Comparison of ENCODE assay signal across 26 cellular contexts in genomic region chr2:202344178-202344577, GRCh38. TPM values are rescaled to one million over a fixed set of nuclear protein-coding genes. Genes with fewer than 3 reads are reported as not detected.
DNase-seq lines count a peak whose midpoint lies in the region; ATAC-seq and TF ChIP-seq lines count a peak whose summit lies in the region.
"Had no signal": no experiment of that assay in that cellular context is flagged by ENCODE, and none has a peak within 500 bp of the region (broad histone marks: within the 10 kb centered on the region; RNA-seq: fewer than 3 reads in every experiment).

No MANE protein-coding gene starts in this region.

- no peaks in the 10 kb centered on the region for H3K36me3 ChIP-seq in HUES6 (ENCODE audit: control insufficient read depth, insufficient read depth, low read length)
- H3K36me3 ChIP-seq in breast epithelium, result no peaks in the 10 kb centered on the region
- H3K36me3 ChIP-seq: right lobe of liver, stomach had no signal

- H3K27me3 Mint-ChIP-seq in activated CD4-positive, alpha-beta T cell treated with anti-CD3 and anti-CD28 coated beads, Interleukin-2, amount 10 ng/mL, durations not matched to agents 7 days and 5 days, result no peaks in the 10 kb centered on the region
- H3K27me3 Mint-ChIP-seq in immature natural killer cell (ENCODE audit: low read depth in 3 of 3) (peaks cover 0 to 2% (median 0%) of the 10 kb centered on the region in 3 donors), glutamatergic neuron (ENCODE audit: unreplicated experiment) (no peaks in the 10 kb centered on the region)
- H3K27me3 Mint-ChIP-seq: activated CD4-positive, alpha-beta memory T cell treated with anti-CD3 and anti-CD28 coated beads, Interleukin-2, amount 10 ng/mL, durations not matched to agents 7 days and 5 days; naive thymus-derived CD4-positive, alpha-beta T cell had no signal

- ATAC-seq in foreskin keratinocyte, result peak; percentile 90
- no peak for ATAC-seq in GM18907 (IDR thresholded peaks at IDR 0.05; ENCODE audit: unreplicated experiment)
- ATAC-seq: naive thymus-derived CD4-positive, alpha-beta T cell; right lobe of liver had no signal

- no peak overlapping the region for H3K4me3 ChIP-seq in HUES6 (ENCODE audit: low read depth, low read length)
- H3K4me3 ChIP-seq in breast epithelium, result no peak overlapping the region
- H3K4me3 ChIP-seq: GM23248, PC-9, right lobe of liver, stomach, tibial nerve had no signal

- no peaks in the 10 kb centered on the region for H3K36me3 Mint-ChIP-seq in activated CD4-positive, alpha-beta T cell treated with anti-CD3 and anti-CD28 coated beads, Interleukin-2, amount 10 ng/mL, durations not matched to agents 7 days and 5 days (ENCODE audit: low read depth)
- H3K36me3 Mint-ChIP-seq in immature natural killer cell (peaks cover 0 to 3% (median 0%) of the 10 kb centered on the region in 3 donors), glutamatergic neuron (ENCODE audit: unreplicated experiment) (no peaks in the 10 kb centered on the region)

- POLR2A ChIA-PET in activated CD4-positive, alpha-beta T cell treated with anti-CD3 and anti-CD28 coated beads, Interleukin-2, amount 10 ng/mL, durations not matched to agents 7 days and 5 days (lab: Charles Lee), result no interaction called here

- H3K27ac Mint-ChIP-seq in activated CD4-positive, alpha-beta T cell treated with anti-CD3 and anti-CD28 coated beads, Interleukin-2, amount 10 ng/mL, durations not matched to agents 7 days and 5 days, result no peak overlapping the region
- no peak overlapping the region for H3K27ac Mint-ChIP-seq in immature natural killer cell
- no peak overlapping the region for H3K27ac Mint-ChIP-seq in glutamatergic neuron (ENCODE audit: unreplicated experiment)
- H3K27ac Mint-ChIP-seq: activated CD4-positive, alpha-beta memory T cell treated with anti-CD3 and anti-CD28 coated beads, Interleukin-2, amount 10 ng/mL, durations not matched to agents 7 days and 5 days; activated naive CD4-positive, alpha-beta T cell treated with anti-CD3 and anti-CD28 coated beads for 36 hours had no signal

- H3K27ac ChIP-seq in HUES6 (ENCODE audit: low read depth, low read length) (peak overlapping the region; percentile 71), breast epithelium (peak overlapping the region; percentile 20 to 62), foreskin keratinocyte (no peak overlapping the region)
- H3K27ac ChIP-seq: GM23248, PC-9, right lobe of liver, stomach, tibial nerve had no signal

- intact Hi-C loops in breast epithelium (cut with DNase I; ENCODE audit: low total_unique reads), result no loop called here

- no peaks in the 10 kb centered on the region for H3K4me1 Mint-ChIP-seq in activated CD4-positive, alpha-beta T cell treated with anti-CD3 and anti-CD28 coated beads, Interleukin-2, amount 10 ng/mL, durations not matched to agents 7 days and 5 days
- no peaks in the 10 kb centered on the region for H3K4me1 Mint-ChIP-seq in immature natural killer cell
- H3K4me1 Mint-ChIP-seq in glutamatergic neuron (ENCODE audit: low read depth, unreplicated experiment), result no peaks in the 10 kb centered on the region
- H3K4me1 Mint-ChIP-seq: activated CD4-positive, alpha-beta memory T cell treated with anti-CD3 and anti-CD28 coated beads, Interleukin-2, amount 10 ng/mL, durations not matched to agents 7 days and 5 days; naive thymus-derived CD4-positive, alpha-beta T cell had no signal

- CTCF ChIA-PET in activated CD4-positive, alpha-beta T cell treated with anti-CD3 and anti-CD28 coated beads, Interleukin-2, amount 10 ng/mL, durations not matched to agents 7 days and 5 days (lab: Charles Lee), result interaction anchor here (0.9 kb wide), 1 partner anchor 65 kb away, joined by 3 read pairs; no protein-coding TSS in a partner anchor

- TF ChIP-seq CTCF in breast epithelium (IDR thresholded peaks at IDR 0.05), result no peak
- no peak for TF ChIP-seq CTCF in foreskin keratinocyte (conservative IDR thresholded peaks at IDR 0.05)
- TF ChIP-seq CTCF in glutamatergic neuron (IDR thresholded peaks at IDR 0.05; ENCODE audit: partially characterized antibody, unreplicated experiment), result no peak

- H3K27me3 ChIP-seq in HUES6 (ENCODE audit: control insufficient read depth, insufficient read depth, low read length), result no peaks in the 10 kb centered on the region
- no peaks in the 10 kb centered on the region for H3K27me3 ChIP-seq in breast epithelium
- H3K27me3 ChIP-seq in foreskin keratinocyte, result no peaks in the 10 kb centered on the region
- H3K27me3 ChIP-seq: right lobe of liver, stomach, tibial nerve had no signal

- H3K4me3 Mint-ChIP-seq in activated CD4-positive, alpha-beta T cell treated with anti-CD3 and anti-CD28 coated beads, Interleukin-2, amount 10 ng/mL, durations not matched to agents 7 days and 5 days, result no peak overlapping the region
- H3K4me3 Mint-ChIP-seq in immature natural killer cell, result no peak overlapping the region
- no peak overlapping the region for H3K4me3 Mint-ChIP-seq in glutamatergic neuron (ENCODE audit: unreplicated experiment)
- H3K4me3 Mint-ChIP-seq: activated CD4-positive, alpha-beta memory T cell treated with anti-CD3 and anti-CD28 coated beads, Interleukin-2, amount 10 ng/mL, durations not matched to agents 7 days and 5 days; activated naive CD4-positive, alpha-beta T cell treated with anti-CD3 and anti-CD28 coated beads for 36 hours; naive thymus-derived CD4-positive, alpha-beta T cell had no signal

- TF ChIP-seq POLR2A in breast epithelium (IDR thresholded peaks at IDR 0.05), result no peak

- peak; percentile 58 for DNase-seq in ELF-1 (ENCODE audit: low read depth, low spot score)
- peak in 1 of 2 donors; percentile 50 for DNase-seq in breast epithelium (ENCODE audit: low spot score in 2 of 2)
- peak; percentile 67 to 85 for DNase-seq in foreskin keratinocyte
- no peak for DNase-seq in activated CD4-positive, alpha-beta T cell treated with anti-CD3 and anti-CD28 coated beads, Interleukin-2, amount 10 ng/mL, durations not matched to agents 7 days and 5 days
- DNase-seq in immature natural killer cell, result no peak
- no peak for DNase-seq in glutamatergic neuron
- DNase-seq: activated CD4-positive, alpha-beta memory T cell treated with anti-CD3 and anti-CD28 coated beads, Interleukin-2, amount 10 ng/mL, durations not matched to agents 7 days and 5 days; activated CD4-positive, CD25-positive, alpha-beta regulatory T cell treated with anti-CD3 and anti-CD28 coated beads, Interleukin-2, amount 50 U/mL, for 72 hours; activated CD8-positive, alpha-beta memory T cell treated with anti-CD3 and anti-CD28 coated beads, Interleukin-2, amount 50 U/mL, for 4 hours; activated naive CD4-positive, alpha-beta T cell treated with anti-CD3 and anti-CD28 coated beads for 36 hours; DMS79; GM23248; midbrain; naive thymus-derived CD4-positive, alpha-beta T cell; NCI-H1048; NCI-H1694; NCI-H510A treated with DMSO at 0.1 percent for 48 hours; PC-9; right lobe of liver; SHP77; stimulated activated CD4-positive, alpha-beta T cell treated with anti-CD3 and anti-CD28 coated beads, Interleukin-12 subunit alpha, Interleukin-12 subunit beta, amount 100 ng/mL, for 4 hours; stimulated activated CD4-positive, alpha-beta T cell treated with anti-CD3 and anti-CD28 coated beads, Interleukin-2, amount 100 ng/mL, for 48 hours; stomach had no signal

- peak overlapping the region; percentile 22 for H3K9ac ChIP-seq in HUES6 (ENCODE audit: low read length)
- H3K9ac ChIP-seq: GM23248 had no signal

- no peaks in the 10 kb centered on the region for H3K9me3 Mint-ChIP-seq in activated CD4-positive, alpha-beta T cell treated with anti-CD3 and anti-CD28 coated beads, Interleukin-2, amount 10 ng/mL, durations not matched to agents 7 days and 5 days
- H3K9me3 Mint-ChIP-seq in immature natural killer cell, result no peaks in the 10 kb centered on the region
- no peaks in the 10 kb centered on the region for H3K9me3 Mint-ChIP-seq in glutamatergic neuron (ENCODE audit: unreplicated experiment)
- H3K9me3 Mint-ChIP-seq: activated CD4-positive, alpha-beta memory T cell treated with anti-CD3 and anti-CD28 coated beads, Interleukin-2, amount 10 ng/mL, durations not matched to agents 7 days and 5 days; activated naive CD4-positive, alpha-beta T cell treated with anti-CD3 and anti-CD28 coated beads for 36 hours; naive thymus-derived CD4-positive, alpha-beta T cell had no signal

- H3K4me1 ChIP-seq in HUES6 (ENCODE audit: control insufficient read depth, insufficient read depth, low read length) (peaks cover 8% of the 10 kb centered on the region), breast epithelium (no peaks in the 10 kb centered on the region), foreskin keratinocyte (peaks cover 7% of the 10 kb centered on the region)
- H3K4me1 ChIP-seq: right lobe of liver, stomach, tibial nerve had no signal

- H3K9me3 ChIP-seq in HUES6 (ENCODE audit: control insufficient read depth, insufficient read depth, low read depth, low read length) (no peaks in the 10 kb centered on the region), breast epithelium (no peaks in the 10 kb centered on the region)
- H3K9me3 ChIP-seq: right lobe of liver, stomach, tibial nerve had no signal

RNA-seq across cellular contexts. Expression of gene BMPR2, which starts 31.9 kb away (rescaled TPM):
- total RNA-seq in breast epithelium, result 10 to 100 TPM; 48.8 to 70.4 (median 63.2) TPM
- 27.1 and 30.1 TPM in 2 replicates for total RNA-seq in foreskin keratinocyte
- 6.5 and 6.7 TPM in 2 replicates for polyA plus RNA-seq in foreskin keratinocyte
- total RNA-seq in activated CD4-positive, alpha-beta T cell treated with anti-CD3 and anti-CD28 coated beads, Interleukin-2, amount 10 ng/mL, durations not matched to agents 7 days and 5 days, result 10 to 100 TPM in 1 of 2 experiments, 1 to 10 TPM in 1; 9.8 to 11.1 TPM
- 1 to 10 TPM; 1.4 to 5.4 (median 2.8) TPM for polyA plus RNA-seq in immature natural killer cell
- 95.0 TPM for total RNA-seq in glutamatergic neuron (ENCODE audit: unreplicated experiment)

Comparison
In these comparisons a context has a peak if more than half of its experiments do, and no peak if none do; other contexts are left out.
1. DNase-seq: peak in ELF-1 (single experiment) and foreskin keratinocyte (2 of 2); none in activated CD4-positive, alpha-beta T cell treated with anti-CD3 and anti-CD28 coated beads, Interleukin-2, amount 10 ng/mL, durations not matched to agents 7 days and 5 days (single experiment), immature natural killer cell (0 of 3) and glutamatergic neuron (single experiment).